Comparison of ENCODE assay signal across 1 cellular context in genomic region chr11:60989108-60989650, GRCh38.
TF ChIP-seq lines count a peak whose summit lies in the region.

No MANE protein-coding gene starts in this region.

TF ChIP-seq in GM12878, 131 proteins besides CTCF, POLR2A, EP300 and RAD21:
- TF ChIP-seq USF1 (IDR thresholded peaks at IDR 0.05; ENCODE audit: borderline replicate concordance, extremely low read length, insufficient read depth, low read depth, low read length) (no peak), HDAC6 (IDR thresholded peaks at IDR 0.05; ENCODE audit: unreplicated experiment) (no peak), RCOR1 (conservative IDR thresholded peaks at IDR 0.05; ENCODE audit: low read depth, low read length) (no peak), STAT1 (conservative IDR thresholded peaks at IDR 0.05) (no peak), ZBTB4 (CRISPR knock-in tag; IDR thresholded peaks at IDR 0.05) (no peak), MYC (IDR thresholded peaks at IDR 0.05; ENCODE audit: insufficient read depth, insufficient read length, insufficient replicate concordance, low read length, severe bottlenecking) (no peak), IKZF2 (IDR thresholded peaks at IDR 0.05) (no peak), ATF3 (IDR thresholded peaks at IDR 0.05; ENCODE audit: borderline replicate concordance, extremely low read depth, low read depth, low read length) (no peak), RB1 (IDR thresholded peaks at IDR 0.05; ENCODE audit: borderline replicate concordance) (no peak), KLF5 (IDR thresholded peaks at IDR 0.05; ENCODE audit: partially characterized antibody) (no peak), ZNF384 (IDR thresholded peaks at IDR 0.05; ENCODE audit: borderline replicate concordance, low read depth, low read length) (no peak), RELA (IDR thresholded peaks at IDR 0.05; ENCODE audit: borderline replicate concordance, partially characterized antibody) (no peak)
